9 cellular contexts compared by ENCODE assay signal in the genomic region with DNA sequence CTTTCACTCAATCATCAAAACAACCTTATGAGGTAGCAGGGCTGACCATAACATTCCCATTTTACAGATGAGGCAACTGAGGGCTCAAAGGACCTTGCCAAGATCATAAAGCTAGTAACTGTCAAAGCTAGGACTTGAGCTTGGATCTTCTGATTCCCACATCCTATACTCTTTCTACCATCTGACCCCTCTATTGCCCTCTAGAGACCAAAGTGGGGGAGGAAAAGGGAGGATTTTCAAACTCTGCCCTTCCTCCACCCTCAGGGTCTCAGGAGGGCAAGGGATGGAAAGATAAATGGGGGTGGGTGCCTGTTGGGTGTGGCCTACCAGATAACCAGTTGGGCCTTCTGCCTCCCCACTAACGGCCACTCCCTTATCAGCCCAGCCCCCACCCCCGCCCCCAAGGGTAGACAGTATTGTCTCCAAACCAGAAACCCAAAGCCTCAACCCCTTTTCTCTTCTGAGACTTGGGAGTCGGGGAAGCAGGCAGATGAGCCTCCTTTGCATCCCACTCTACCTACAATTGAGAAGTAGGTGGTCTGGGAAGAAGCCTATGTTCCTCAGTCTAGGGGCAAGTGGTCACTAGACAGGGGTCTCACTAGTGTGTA. TPM values are rescaled to one million over a fixed set of nuclear protein-coding genes. Genes with fewer than 3 reads are reported as not detected.
DNase-seq lines count a peak whose midpoint lies in the region; ATAC-seq and TF ChIP-seq lines count a peak whose summit lies in the region.
"Had no signal": no experiment of that assay in that cellular context is flagged by ENCODE, and none has a peak within 500 bp of the region (broad histone marks: within the 10 kb centered on the region; RNA-seq: fewer than 3 reads in every experiment).

No MANE protein-coding gene starts in this region.

- no peak overlapping the region for H2BK12ac ChIP-seq in mesenchymal stem cell (ENCODE audit: low read length in 2 of 2)

- H3K23ac ChIP-seq in IMR-90 (ENCODE audit: low read depth, low read length) = peak overlapping the region; percentile 79; the same call in 1 of the 2 replicates
- H3K23ac ChIP-seq in mesenchymal stem cell (ENCODE audit: low read length in 2 of 2) = no peak overlapping the region

- DNase-seq in CD4-positive, alpha-beta memory T cell = no peak
- no peak for DNase-seq in IMR-90
- no peak for DNase-seq in adipocyte (ENCODE audit: low read depth)
- no peak for DNase-seq in mesenchymal stem cell
- DNase-seq in glomerular visceral epithelial cell (ENCODE audit: extremely low spot score) = no peak
- no peak for DNase-seq in activated gamma-delta T cell (lab: John Stamatoyannopoulos, UW)
- DNase-seq: activated naive CD4-positive, alpha-beta T cell treated with Interleukin-2 at 50 U/mL for 16 hours had no signal

- H3K56ac ChIP-seq in IMR-90 (ENCODE audit: extremely low read depth, insufficient read depth, low read length) = no peak overlapping the region

- no peaks in the 10 kb centered on the region for H3K27me3 ChIP-seq in CD4-positive, alpha-beta memory T cell (ENCODE audit: insufficient read depth, low read length)
- H3K27me3 ChIP-seq in IMR-90 (ENCODE audit: control insufficient read depth, insufficient read depth, low read length) (no peaks in the 10 kb centered on the region), adipocyte (replicated peaks; ENCODE audit: control insufficient read depth, insufficient read depth, low read length) (no peaks in the 10 kb centered on the region), mesenchymal stem cell (ENCODE audit: control insufficient read depth in 1 of 2, insufficient read depth in 1 of 2, low read length in 2 of 2) (no peaks in the 10 kb centered on the region)

- POLR2A ChIA-PET in CD4-positive, alpha-beta memory T cell (lab: Charles Lee; ENCODE audit: partially characterized antibody) = interaction anchor here (1.3 to 2.6 kb wide), 3 partner anchors 9 to 40 kb away, joined by 3 to 12 read pairs (median 7); partner anchors contain the start of gene NOLC1
- POLR2A ChIA-PET in IMR-90 (lab: Charles Lee; ENCODE audit: unreplicated experiment) = no interaction called here

- H3K14ac ChIP-seq in IMR-90 (replicated peaks; ENCODE audit: low read depth, low read length) = no peak overlapping the region
- no peak overlapping the region for H3K14ac ChIP-seq in mesenchymal stem cell (ENCODE audit: low read length in 2 of 2)

- no peak overlapping the region for H3K18ac ChIP-seq in IMR-90 (ENCODE audit: low read depth, low read length)
- H3K18ac ChIP-seq in mesenchymal stem cell (ENCODE audit: low read depth in 1 of 2, low read length in 2 of 2) = no peak overlapping the region

- in situ Hi-C loops in IMR-90 (cut with MboI; ENCODE audit: low sequenced_read_pairs) = no loop called here

- H2AFZ ChIP-seq in IMR-90 (replicated peaks; ENCODE audit: low read length, poor library complexity) (no peak overlapping the region), mesenchymal stem cell (ENCODE audit: low read depth, low read length) (no peak overlapping the region)

- TF ChIP-seq CTCF in IMR-90 (conservative IDR thresholded peaks at IDR 0.05; ENCODE audit: low read depth, low read length) = no peak

- no peak overlapping the region for H4K5ac ChIP-seq in IMR-90 (ENCODE audit: low read depth, low read length)

- H4K91ac ChIP-seq in IMR-90 (ENCODE audit: insufficient read depth, low read depth, low read length) (no peak overlapping the region), mesenchymal stem cell (ENCODE audit: low read length) (no peak overlapping the region)

- no peak overlapping the region for H3K4me3 ChIP-seq in CD4-positive, alpha-beta memory T cell (ENCODE audit: low read length in 2 of 2)
- H3K4me3 ChIP-seq in IMR-90 (ENCODE audit: insufficient read depth, low read depth, low read length) (peak overlapping the region; percentile 92; the same call in 1 of the 2 replicates), adipocyte (ENCODE audit: low read length) (peak overlapping the region; percentile 81), mesenchymal stem cell (ENCODE audit: insufficient read depth in 1 of 2, low read depth in 1 of 2, low read length in 2 of 2) (peak overlapping the region in 1 of 2 experiments; percentile 94)

- no CpG with 5 or more reads among the region's 3 CpGs for WGBS in IMR-90 (ENCODE audit: extremely low coverage in 2 of 2, insufficient read length in 1 of 2), 2 experiments
- 29% methylated on average over 2 of the region's 3 CpGs for WGBS in mesenchymal stem cell

- H3K4me1 Mint-ChIP-seq in CD4-positive, alpha-beta memory T cell = peaks cover 25 to 53% (median 42%) of the 10 kb centered on the region in 4 donors

- H3K9me3 Mint-ChIP-seq in CD4-positive, alpha-beta memory T cell = no peaks in the 10 kb centered on the region

- dilution Hi-C loops in IMR-90 (cut with HindIII; ENCODE audit: low sequenced_read_pairs, unreplicated experiment) = no loop called here

- H3K4ac ChIP-seq in IMR-90 (ENCODE audit: low read depth, low read length) = no peak overlapping the region
- H3K4ac ChIP-seq in mesenchymal stem cell (ENCODE audit: low read depth in 1 of 2, low read length in 2 of 2) = no peak overlapping the region

- H2BK5ac ChIP-seq in IMR-90 (ENCODE audit: low read depth, low read length, poor library complexity, severe bottlenecking) = no peak overlapping the region
- H2BK5ac ChIP-seq in mesenchymal stem cell (ENCODE audit: low read depth, low read length, poor library complexity, severe bottlenecking) = no peak overlapping the region

- H2BK120ac ChIP-seq in IMR-90 (ENCODE audit: low read depth, low read length) = no peak overlapping the region
- no peak overlapping the region for H2BK120ac ChIP-seq in mesenchymal stem cell (ENCODE audit: low read depth, low read length)

- H3K27me3 Mint-ChIP-seq in CD4-positive, alpha-beta memory T cell = no peaks in the 10 kb centered on the region

- peak overlapping the region in 3 of 8 donors; percentile 15 to 30 (median 25) for H3K4me3 Mint-ChIP-seq in CD4-positive, alpha-beta memory T cell

- H3K79me1 ChIP-seq in IMR-90 (ENCODE audit: low read depth in 1 of 2, low read length in 2 of 2) (peaks cover 19 to 82% of the 10 kb centered on the region in 2 experiments), mesenchymal stem cell (replicated peaks; ENCODE audit: low read length, poor library complexity, severe bottlenecking) (peaks cover 31% of the 10 kb centered on the region)

- peaks cover 38% of the 10 kb centered on the region for H3K36me3 ChIP-seq in CD4-positive, alpha-beta memory T cell (ENCODE audit: insufficient read depth, low read length)
- H3K36me3 ChIP-seq in IMR-90 (ENCODE audit: control insufficient read depth, insufficient read depth, low read length) (peaks cover 44% of the 10 kb centered on the region), adipocyte (ENCODE audit: control insufficient read depth, insufficient read depth, low read length, severe bottlenecking) (peaks cover 43% of the 10 kb centered on the region), mesenchymal stem cell (ENCODE audit: control insufficient read depth in 1 of 2, insufficient read depth in 2 of 2, low read depth in 1 of 2, low read length in 2 of 2) (peaks cover 43 to 46% of the 10 kb centered on the region in 2 experiments)

- H3K27ac ChIP-seq in CD4-positive, alpha-beta memory T cell (ENCODE audit: low read depth, low read length) = peak overlapping the region; percentile 41
- no peak overlapping the region for H3K27ac ChIP-seq in IMR-90 (ENCODE audit: insufficient read depth, low read length)
- H3K27ac ChIP-seq in mesenchymal stem cell (ENCODE audit: low read length, poor library complexity, severe bottlenecking) = no peak overlapping the region

- peaks cover 30 to 53% of the 10 kb centered on the region in 2 donors for H3K36me3 Mint-ChIP-seq in CD4-positive, alpha-beta memory T cell

- no peak overlapping the region for H2BK20ac ChIP-seq in IMR-90 (ENCODE audit: low read depth, low read length)

- H4K20me1 ChIP-seq in IMR-90 (ENCODE audit: insufficient read depth, low read length) = peaks cover 67% of the 10 kb centered on the region

- no peak for ATAC-seq in IMR-90 (ENCODE audit: low read depth)
- no peak for ATAC-seq in GM18868 (IDR thresholded peaks at IDR 0.05; ENCODE audit: unreplicated experiment)
- ATAC-seq in HG03520 (IDR thresholded peaks at IDR 0.05; ENCODE audit: unreplicated experiment) = no peak

- no peak for TF ChIP-seq RAD21 in IMR-90 (IDR thresholded peaks at IDR 0.05; ENCODE audit: low read length)

- H2AK9ac ChIP-seq in IMR-90 (replicated peaks; ENCODE audit: low read depth, low read length, poor library complexity) = no peak overlapping the region

- H2AK5ac ChIP-seq in IMR-90 (ENCODE audit: low read depth, low read length) = peak overlapping the region; percentile 51; the same call in 1 of the 2 replicates
- no peak overlapping the region for H2AK5ac ChIP-seq in mesenchymal stem cell (ENCODE audit: low read length, severe bottlenecking)

- peaks cover 49% of the 10 kb centered on the region for H3K4me1 ChIP-seq in CD4-positive, alpha-beta memory T cell (ENCODE audit: insufficient read depth, low read length)
- H3K4me1 ChIP-seq in IMR-90 (ENCODE audit: control insufficient read depth, insufficient read depth, low read length) (peaks cover 23% of the 10 kb centered on the region), adipocyte (ENCODE audit: control insufficient read depth, insufficient read depth, low read length) (peaks cover 48% of the 10 kb centered on the region), mesenchymal stem cell (ENCODE audit: control insufficient read depth, insufficient read depth, low read depth, low read length) (peaks cover 23% of the 10 kb centered on the region)

- H3K4me2 ChIP-seq in IMR-90 (ENCODE audit: low read depth, low read length) (peak overlapping the region; percentile 89), mesenchymal stem cell (ENCODE audit: low read length, poor library complexity, severe bottlenecking) (peak overlapping the region; percentile 82)

- CTCF ChIA-PET in CD4-positive, alpha-beta memory T cell (lab: Charles Lee; ENCODE audit: partially characterized antibody) = interaction anchor here (0.8 to 5.2 kb wide), 4 partner anchors 11 to 240 kb away, joined by 3 to 24 read pairs (median 10); no protein-coding TSS in a partner anchor
- CTCF ChIA-PET in IMR-90 (lab: Yijun Ruan, JAX) = interaction anchor here (0.5 to 0.6 kb wide), 2 partner anchors 19 to 310 kb away, joined by 3 read pairs; no protein-coding TSS in a partner anchor

- H3K9ac ChIP-seq in IMR-90 (ENCODE audit: low read depth, low read length) = peak overlapping the region; percentile 79; the same call in 1 of the 2 replicates
- peak overlapping the region; percentile 89 for H3K9ac ChIP-seq in adipocyte (ENCODE audit: low read length)
- H3K9ac ChIP-seq in mesenchymal stem cell (ENCODE audit: low read length) = peak overlapping the region; percentile 92

- no peaks in the 10 kb centered on the region for H3K9me3 ChIP-seq in CD4-positive, alpha-beta memory T cell (ENCODE audit: control insufficient read depth in 1 of 2, low read length in 2 of 2)
- H3K9me3 ChIP-seq in IMR-90 (ENCODE audit: control insufficient read depth, insufficient read depth, low read length) (no peaks in the 10 kb centered on the region), adipocyte (ENCODE audit: control insufficient read depth, low read length) (no peaks in the 10 kb centered on the region), mesenchymal stem cell (ENCODE audit: control insufficient read depth, low read length) (no peaks in the 10 kb centered on the region)

- intact Hi-C loops in CD4-positive, alpha-beta memory T cell (cut with micrococcal nuclease) = no loop called here
- intact Hi-C loops in IMR-90 (cut with micrococcal nuclease) = no loop called here

- H4K8ac ChIP-seq in IMR-90 (ENCODE audit: low read depth in 2 of 2, low read length in 2 of 2) = no peak overlapping the region
- H4K8ac ChIP-seq in mesenchymal stem cell (ENCODE audit: low read length) = no peak overlapping the region

- BruUV-seq in IMR-90 (replicated peaks; lab: Mats Ljungman, UMichigan) = no TSS peak

- no peak for TF ChIP-seq POLR2A in IMR-90 (IDR thresholded peaks at IDR 0.05; ENCODE audit: low read depth, low read length)

- H3K9me1 ChIP-seq in IMR-90 (ENCODE audit: insufficient read depth, low read length) = peaks cover 21% of the 10 kb centered on the region

- H3K27ac Mint-ChIP-seq in CD4-positive, alpha-beta memory T cell = peak overlapping the region in 6 of 7 donors; percentile 12 to 95 (median 52)

- H2BK15ac ChIP-seq in IMR-90 (ENCODE audit: low read depth, low read length) = no peak overlapping the region
- no peak overlapping the region for H2BK15ac ChIP-seq in mesenchymal stem cell (ENCODE audit: low read depth, poor library complexity, severe bottlenecking)

RNA-seq across cellular contexts. Expression of gene LDB1, which starts 7.9 kb away (rescaled TPM):
- 100 to 1,000 TPM; 131 to 135 TPM for total RNA-seq in CD4-positive, alpha-beta memory T cell
- polyA plus RNA-seq in CD4-positive, alpha-beta memory T cell = 10 to 100 TPM in 1 of 2 donors, 1 to 10 TPM in 1; 10.0 to 48.6 TPM
- 45.3 and 47.9 TPM in 2 replicates for total RNA-seq in IMR-90 (2012; rRNA removed)
- polyA plus RNA-seq in IMR-90 (2012; rRNA removed) = 92.4 and 100 TPM in 2 replicates
- 40.2 and 67.9 TPM in 2 replicates for polyA plus RNA-seq in IMR-90 (2012; cell fraction: cytosol; rRNA removed)
- 464 and 468 TPM in 2 replicates for polyA plus RNA-seq in IMR-90 (2012; cell fraction: nucleus; rRNA removed; ENCODE audit: low replicate concordance)
- polyA plus RNA-seq in mesenchymal stem cell (2013, experiment 1 of 2) = 84.4 TPM
- polyA plus RNA-seq in mesenchymal stem cell (2013, experiment 2 of 2) = 79.9 TPM

RNA-seq across cellular contexts. Expression of gene PPRC1, which starts 20.5 kb away (rescaled TPM):
- 10 to 100 TPM; 38.9 to 39.8 TPM for total RNA-seq in CD4-positive, alpha-beta memory T cell
- polyA plus RNA-seq in CD4-positive, alpha-beta memory T cell = 10 to 100 TPM in 1 of 2 donors, 1 to 10 TPM in 1; 6.4 to 20.3 TPM
- 11.4 and 11.8 TPM in 2 replicates for total RNA-seq in IMR-90 (2012; rRNA removed)
- 38.7 and 40.7 TPM in 2 replicates for polyA plus RNA-seq in IMR-90 (2012; rRNA removed)
- 20.9 and 23.5 TPM in 2 replicates for polyA plus RNA-seq in IMR-90 (2012; cell fraction: cytosol; rRNA removed)
- 117 and 123 TPM in 2 replicates for polyA plus RNA-seq in IMR-90 (2012; cell fraction: nucleus; rRNA removed; ENCODE audit: low replicate concordance)
- polyA plus RNA-seq in mesenchymal stem cell (2013, experiment 1 of 2) = 25.0 TPM
- polyA plus RNA-seq in mesenchymal stem cell (2013, experiment 2 of 2) = 23.2 TPM

RNA-seq across cellular contexts. Expression of gene NOLC1, which starts 39.9 kb away (rescaled TPM):
- total RNA-seq in CD4-positive, alpha-beta memory T cell = 10 to 100 TPM; 63.7 to 71.6 TPM
- polyA plus RNA-seq in CD4-positive, alpha-beta memory T cell = 10 to 100 TPM; 20.0 to 75.0 TPM
- 43.2 and 60.5 TPM in 2 replicates for total RNA-seq in IMR-90 (2012; rRNA removed)
- polyA plus RNA-seq in IMR-90 (2012; rRNA removed) = 53.5 and 55.3 TPM in 2 replicates
- 17.2 and 29.5 TPM in 2 replicates for polyA plus RNA-seq in IMR-90 (2012; cell fraction: cytosol; rRNA removed)
- polyA plus RNA-seq in IMR-90 (2012; cell fraction: nucleus; rRNA removed; ENCODE audit: low replicate concordance) = 25.5 and 102 TPM in 2 replicates
- 45.7 TPM for polyA plus RNA-seq in mesenchymal stem cell (2013, experiment 1 of 2)
- polyA plus RNA-seq in mesenchymal stem cell (2013, experiment 2 of 2) = 46.3 TPM

RNA-seq across cellular contexts. Expression of gene HPS6, which starts 47.2 kb away (rescaled TPM):
- 10 to 100 TPM; 25.1 to 27.9 TPM for total RNA-seq in CD4-positive, alpha-beta memory T cell
- polyA plus RNA-seq in CD4-positive, alpha-beta memory T cell = 10 to 100 TPM; 27.0 to 27.1 TPM
- total RNA-seq in IMR-90 (2012; rRNA removed) = 21.9 and 23.1 TPM in 2 replicates
- polyA plus RNA-seq in IMR-90 (2012; rRNA removed) = 10.5 and 11.3 TPM in 2 replicates
- 8.6 and 13.8 TPM in 2 replicates for polyA plus RNA-seq in IMR-90 (2012; cell fraction: cytosol; rRNA removed)
- 2.5 and 6.5 TPM in 2 replicates for polyA plus RNA-seq in IMR-90 (2012; cell fraction: nucleus; rRNA removed; ENCODE audit: low replicate concordance)
- polyA plus RNA-seq in mesenchymal stem cell (2013, experiment 1 of 2) = 7.8 TPM
- 8.2 TPM for polyA plus RNA-seq in mesenchymal stem cell (2013, experiment 2 of 2)

RNA-seq across cellular contexts. Expression of gene ARMH3, which starts 56.3 kb away (rescaled TPM):
- total RNA-seq in CD4-positive, alpha-beta memory T cell = 10 to 100 TPM; 31.4 to 31.8 TPM
- polyA plus RNA-seq in CD4-positive, alpha-beta memory T cell = 10 to 100 TPM; 21.9 to 28.7 TPM
- total RNA-seq in IMR-90 (2012; rRNA removed) = 13.1 and 20.6 TPM in 2 replicates
- polyA plus RNA-seq in IMR-90 (2012; rRNA removed) = 12.1 and 12.5 TPM in 2 replicates
- polyA plus RNA-seq in IMR-90 (2012; cell fraction: cytosol; rRNA removed) = 7.1 and 7.3 TPM in 2 replicates
- polyA plus RNA-seq in IMR-90 (2012; cell fraction: nucleus; rRNA removed; ENCODE audit: low replicate concordance) = 10.5 and 18.9 TPM in 2 replicates
- polyA plus RNA-seq in mesenchymal stem cell (2013, experiment 1 of 2) = 10.2 TPM
- 9.6 TPM for polyA plus RNA-seq in mesenchymal stem cell (2013, experiment 2 of 2)

Comparison
In these comparisons a context has a peak if more than half of its experiments do, and no peak if none do; other contexts are left out.
1. H3K4me3 ChIP-seq: peak in IMR-90 (single experiment) and adipocyte (single experiment); none in CD4-positive, alpha-beta memory T cell (0 of 2).
2. Peak in every context shown above with its lines, with median percentiles within 50 percentile points of each other: H3K9ac ChIP-seq.